Comparison of ENCODE assay signal across 28 cellular contexts in the genomic region with DNA sequence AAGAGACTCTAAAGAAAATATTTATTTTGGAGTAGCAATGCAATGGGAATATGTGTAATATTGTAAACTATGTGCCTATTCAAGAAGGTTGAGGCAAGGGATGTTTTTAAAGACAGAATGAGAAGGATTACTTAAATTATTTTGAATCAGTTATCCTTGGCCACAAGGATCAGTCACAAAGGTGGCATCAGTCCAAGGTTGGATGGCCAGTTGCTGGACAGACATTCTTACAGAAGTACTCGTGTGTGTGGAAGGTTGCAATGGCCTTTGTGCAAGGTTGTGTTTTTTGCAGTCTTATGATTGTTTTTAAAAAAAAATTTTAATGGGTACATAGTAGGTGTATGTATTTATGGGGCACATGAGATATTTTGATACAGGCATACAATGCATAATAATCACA. TPM values are rescaled to one million over a fixed set of nuclear protein-coding genes. Genes with fewer than 3 reads are reported as not detected.
DNase-seq lines count a peak whose midpoint lies in the region; ATAC-seq and TF ChIP-seq lines count a peak whose summit lies in the region.
"Had no signal": no experiment of that assay in that cellular context is flagged by ENCODE, and none has a peak within 500 bp of the region (broad histone marks: within the 10 kb centered on the region; RNA-seq: fewer than 3 reads in every experiment).

No MANE protein-coding gene starts in this region.

- H3K36me3 ChIP-seq in IMR-90 (ENCODE audit: control insufficient read depth, insufficient read depth, low read length) (no peaks in the 10 kb centered on the region), SJSA1 (peaks cover 13% of the 10 kb centered on the region)
- H3K36me3 ChIP-seq: HAP-1, pancreas, right lobe of liver, uterus had no signal

- no peak overlapping the region for H3K18ac ChIP-seq in IMR-90 (ENCODE audit: low read depth, low read length)

- peaks cover 3% of the 10 kb centered on the region; the same call in 1 of the 2 replicates for H3K9me1 ChIP-seq in IMR-90 (ENCODE audit: insufficient read depth, low read length)

- H3K9me3 ChIP-seq in IMR-90 (ENCODE audit: control insufficient read depth, insufficient read depth, low read length) (no peaks in the 10 kb centered on the region), SJSA1 (replicated peaks) (no peaks in the 10 kb centered on the region)
- H3K9me3 ChIP-seq: HAP-1, pancreas, right lobe of liver, uterus had no signal

- no peak overlapping the region for H3K4ac ChIP-seq in IMR-90 (ENCODE audit: low read depth, low read length)

- H4K8ac ChIP-seq in IMR-90 (ENCODE audit: low read depth in 2 of 2, low read length in 2 of 2) = no peak overlapping the region

- H3K4me2 ChIP-seq in IMR-90 (ENCODE audit: low read depth, low read length) = no peak overlapping the region

- BruUV-seq in IMR-90 (replicated peaks; lab: Mats Ljungman, UMichigan) = no TSS peak

- in situ Hi-C loops in IMR-90 (cut with MboI; ENCODE audit: low sequenced_read_pairs) = no loop called here

- H3K27ac ChIP-seq in IMR-90 (ENCODE audit: insufficient read depth, low read length) (no peak overlapping the region), SJSA1 (no peak overlapping the region)
- H3K27ac ChIP-seq: pancreas, right lobe of liver, uterus had no signal

- CTCF ChIA-PET in IMR-90 (lab: Yijun Ruan, JAX) = no interaction called here
- CTCF ChIA-PET in activated CD4-positive, alpha-beta T cell treated with anti-CD3 and anti-CD28 coated beads for 36 hours (lab: Charles Lee) = interaction anchor here (2.6 kb wide), 1 partner anchor 25 kb away, joined by 7 read pairs; no protein-coding TSS in a partner anchor

- H3K27me3 Mint-ChIP-seq in activated CD4-positive, alpha-beta T cell treated with anti-CD3 and anti-CD28 coated beads for 36 hours = no peaks in the 10 kb centered on the region
- H3K27me3 Mint-ChIP-seq: CD4-positive, alpha-beta memory T cell; central memory CD8-positive, alpha-beta T cell had no signal

- peak; percentile 15 for DNase-seq in AG10803 (ENCODE audit: low read depth)
- DNase-seq in IMR-90 = peak; percentile 13
- DNase-seq in SJSA1 (ENCODE audit: low read depth in 1 of 2, low spot score in 2 of 2) = peak; percentile 10 to 56
- peak; percentile 28 for DNase-seq in glomerular visceral epithelial cell (ENCODE audit: extremely low spot score)
- no peak for DNase-seq in LoVo (ENCODE audit: low spot score)
- no peak for DNase-seq in activated CD4-positive, alpha-beta T cell treated with anti-CD3 and anti-CD28 coated beads for 36 hours
- DNase-seq in GF-D8 (lab: John Stamatoyannopoulos, UW) = no peak
- DNase-seq: activated CD8-positive, alpha-beta T cell treated with anti-CD3 and anti-CD28 coated beads, Interleukin-2, amount 10 ng/mL, durations not matched to agents 7 days and 5 days; activated naive CD4-positive, alpha-beta T cell; activated T-cell treated with anti-CD3 and anti-CD28 coated beads, Interleukin-2, amount 50 U/mL, for 1 hour; CD4-positive, alpha-beta memory T cell; DMS153; effector CD4-positive, alpha-beta T cell; erythroblast; left cardiac atrium; mesendoderm; naive thymus-derived CD8-positive, alpha-beta T cell; NCI-H1436; NCI-H2171; NCI-H526; pancreas; right lobe of liver; T-helper 2 cell; uterus had no signal

- no peak overlapping the region for H2BK120ac ChIP-seq in IMR-90 (ENCODE audit: low read depth, low read length)

- H3K27me3 ChIP-seq in IMR-90 (ENCODE audit: control insufficient read depth, insufficient read depth, low read length) (no peaks in the 10 kb centered on the region), SJSA1 (replicated peaks) (no peaks in the 10 kb centered on the region)
- H3K27me3 ChIP-seq: pancreas, right lobe of liver, uterus had no signal

- TF ChIP-seq CTCF in AG10803 (conservative IDR thresholded peaks at IDR 0.05; ENCODE audit: low read length) = no peak
- no peak for TF ChIP-seq CTCF in IMR-90 (conservative IDR thresholded peaks at IDR 0.05; ENCODE audit: low read depth, low read length)

- no peak overlapping the region for H3K23ac ChIP-seq in IMR-90 (ENCODE audit: low read depth, low read length)

- H2AK9ac ChIP-seq in IMR-90 (replicated peaks; ENCODE audit: low read depth, low read length, poor library complexity) = no peak overlapping the region

- H4K20me1 ChIP-seq in IMR-90 (ENCODE audit: insufficient read depth, low read length) = peaks cover 6% of the 10 kb centered on the region; the same call in 1 of the 2 replicates

- no peak for TF ChIP-seq POLR2A in IMR-90 (IDR thresholded peaks at IDR 0.05; ENCODE audit: low read depth, low read length)

- H3K14ac ChIP-seq in IMR-90 (replicated peaks; ENCODE audit: low read depth, low read length) = no peak overlapping the region

- TF ChIP-seq RAD21 in IMR-90 (IDR thresholded peaks at IDR 0.05; ENCODE audit: low read length) = no peak

- H2AFZ ChIP-seq in IMR-90 (replicated peaks; ENCODE audit: low read length, poor library complexity) = no peak overlapping the region

- no peak overlapping the region for H2BK5ac ChIP-seq in IMR-90 (ENCODE audit: low read depth, low read length, poor library complexity, severe bottlenecking)

- WGBS in IMR-90 (ENCODE audit: extremely low coverage in 2 of 2, insufficient read length in 1 of 2), 2 experiments = no CpG with 5 or more reads among the region's 1 CpG

- H3K4me3 ChIP-seq in AG10803 (ENCODE audit: low read length) = no peak overlapping the region
- H3K4me3 ChIP-seq in IMR-90 (ENCODE audit: insufficient read depth, low read depth, low read length) = no peak overlapping the region
- H3K4me3 ChIP-seq in SJSA1 = no peak overlapping the region
- H3K4me3 ChIP-seq: HAP-1, pancreas, uterus had no signal

- H3K9ac ChIP-seq in IMR-90 (ENCODE audit: low read depth, low read length) = no peak overlapping the region

- no peak overlapping the region for H3K56ac ChIP-seq in IMR-90 (ENCODE audit: extremely low read depth, insufficient read depth, low read length)

- no peak for ATAC-seq in IMR-90 (ENCODE audit: low read depth)
- ATAC-seq in activated CD4-positive, alpha-beta T cell treated with anti-CD3 and anti-CD28 coated beads for 36 hours = no peak
- no peak for ATAC-seq in GM18858 (IDR thresholded peaks at IDR 0.05; ENCODE audit: unreplicated experiment)
- ATAC-seq: activated CD8-positive, alpha-beta T cell treated with anti-CD3 and anti-CD28 coated beads, Interleukin-2, amount 10 ng/mL, durations not matched to agents 7 days and 5 days; left cardiac atrium; naive thymus-derived CD8-positive, alpha-beta T cell; pancreas; right lobe of liver; WTC11 had no signal

- H3K4me3 Mint-ChIP-seq in activated CD4-positive, alpha-beta T cell treated with anti-CD3 and anti-CD28 coated beads for 36 hours = no peak overlapping the region
- H3K4me3 Mint-ChIP-seq: central memory CD8-positive, alpha-beta T cell had no signal

- no peak overlapping the region for H4K91ac ChIP-seq in IMR-90 (ENCODE audit: insufficient read depth, low read depth, low read length)

- peaks cover 28% of the 10 kb centered on the region for H3K4me1 Mint-ChIP-seq in activated CD4-positive, alpha-beta T cell treated with anti-CD3 and anti-CD28 coated beads for 36 hours

- no peak overlapping the region for H3K27ac Mint-ChIP-seq in activated CD4-positive, alpha-beta T cell treated with anti-CD3 and anti-CD28 coated beads for 36 hours
- H3K27ac Mint-ChIP-seq: activated CD8-positive, alpha-beta T cell treated with anti-CD3 and anti-CD28 coated beads, Interleukin-2, amount 10 ng/mL, durations not matched to agents 7 days and 5 days; WTC11 had no signal

- dilution Hi-C loops in IMR-90 (cut with HindIII; ENCODE audit: low sequenced_read_pairs, unreplicated experiment) = no loop called here

- H3K9me3 Mint-ChIP-seq in activated CD4-positive, alpha-beta T cell treated with anti-CD3 and anti-CD28 coated beads for 36 hours (ENCODE audit: low read depth) = no peaks in the 10 kb centered on the region
- H3K9me3 Mint-ChIP-seq: central memory CD8-positive, alpha-beta T cell; naive thymus-derived CD8-positive, alpha-beta T cell; WTC11 had no signal

- H3K36me3 Mint-ChIP-seq in activated CD4-positive, alpha-beta T cell treated with anti-CD3 and anti-CD28 coated beads for 36 hours (ENCODE audit: low read depth) = peaks cover 5% of the 10 kb centered on the region
- H3K36me3 Mint-ChIP-seq: WTC11 had no signal

- H2BK15ac ChIP-seq in IMR-90 (ENCODE audit: low read depth, low read length) = no peak overlapping the region

- H3K79me1 ChIP-seq in IMR-90 (ENCODE audit: low read depth in 1 of 2, low read length in 2 of 2) = peaks cover 13 to 39% of the 10 kb centered on the region in 2 experiments

- peaks cover 4% of the 10 kb centered on the region for H3K4me1 ChIP-seq in IMR-90 (ENCODE audit: control insufficient read depth, insufficient read depth, low read length)
- peaks cover 11% of the 10 kb centered on the region for H3K4me1 ChIP-seq in SJSA1 (replicated peaks)
- H3K4me1 ChIP-seq: uterus had no signal

- intact Hi-C loops in IMR-90 (cut with micrococcal nuclease) = no loop called here
- intact Hi-C loops in activated CD4-positive, alpha-beta T cell treated with anti-CD3 and anti-CD28 coated beads for 36 hours (cut with DNase I, micrococcal nuclease) = no loop called here

- H2AK5ac ChIP-seq in IMR-90 (ENCODE audit: low read depth, low read length) = no peak overlapping the region

- H4K5ac ChIP-seq in IMR-90 (ENCODE audit: low read depth, low read length) = no peak overlapping the region

- no peak overlapping the region for H2BK20ac ChIP-seq in IMR-90 (ENCODE audit: low read depth, low read length)

- POLR2A ChIA-PET in IMR-90 (lab: Charles Lee; ENCODE audit: unreplicated experiment) = no interaction called here
- POLR2A ChIA-PET in activated CD4-positive, alpha-beta T cell treated with anti-CD3 and anti-CD28 coated beads for 36 hours (lab: Charles Lee) = no interaction called here

TF ChIP-seq in IMR-90, 13 proteins besides CTCF, POLR2A, EP300 and RAD21 (continues in another document):
- TF ChIP-seq MAFK (IDR thresholded peaks at IDR 0.05; ENCODE audit: low read depth, low read length) = no peak

RNA-seq across cellular contexts. Expression of a gene that starts 2.0 kb away (rescaled TPM):
- 10.6 and 10.9 TPM in 2 replicates for total RNA-seq in IMR-90 (2012; rRNA removed)
- 4.7 and 6.1 TPM in 2 replicates for polyA plus RNA-seq in IMR-90 (2012; rRNA removed)
- 1.9 and 2.5 TPM in 2 replicates for polyA plus RNA-seq in IMR-90 (2012; cell fraction: cytosol; rRNA removed)
- 2.9 and 8.0 TPM in 2 replicates for polyA plus RNA-seq in IMR-90 (2012; cell fraction: nucleus; rRNA removed; ENCODE audit: low replicate concordance)
- total RNA-seq in SJSA1 (2014; rRNA removed; shearing (Covaris generic)) = 15.0 and 19.3 TPM in 2 replicates
- total RNA-seq in activated CD4-positive, alpha-beta T cell treated with anti-CD3 and anti-CD28 coated beads for 36 hours = 10 to 100 TPM; 15.8 to 17.9 TPM

RNA-seq across cellular contexts. Expression of a gene that starts 2.1 kb away (rescaled TPM):
- total RNA-seq in IMR-90 (2012; rRNA removed) = 9.9 and 11.7 TPM in 2 replicates
- polyA plus RNA-seq in IMR-90 (2012; rRNA removed) = 4.9 and 5.7 TPM in 2 replicates
- 1.8 and 3.1 TPM in 2 replicates for polyA plus RNA-seq in IMR-90 (2012; cell fraction: cytosol; rRNA removed)
- 0.46 and 3.0 TPM in 2 replicates for polyA plus RNA-seq in IMR-90 (2012; cell fraction: nucleus; rRNA removed; ENCODE audit: low replicate concordance)
- total RNA-seq in SJSA1 (2014; rRNA removed; shearing (Covaris generic)) = 9.1 and 12.8 TPM in 2 replicates
- total RNA-seq in activated CD4-positive, alpha-beta T cell treated with anti-CD3 and anti-CD28 coated beads for 36 hours = 1 to 10 TPM; 4.8 to 9.3 TPM

Comparison
In these comparisons a context has a peak if more than half of its experiments do, and no peak if none do; other contexts are left out.
1. DNase-seq: peak in AG10803 (single experiment), IMR-90 (single experiment), SJSA1 (2 of 2) and glomerular visceral epithelial cell (single experiment); none in LoVo (single experiment), activated CD4-positive, alpha-beta T cell treated with anti-CD3 and anti-CD28 coated beads for 36 hours (single experiment) and GF-D8 (single experiment).